ENCODE assay signal across 16 cellular contexts in the genomic region with DNA sequence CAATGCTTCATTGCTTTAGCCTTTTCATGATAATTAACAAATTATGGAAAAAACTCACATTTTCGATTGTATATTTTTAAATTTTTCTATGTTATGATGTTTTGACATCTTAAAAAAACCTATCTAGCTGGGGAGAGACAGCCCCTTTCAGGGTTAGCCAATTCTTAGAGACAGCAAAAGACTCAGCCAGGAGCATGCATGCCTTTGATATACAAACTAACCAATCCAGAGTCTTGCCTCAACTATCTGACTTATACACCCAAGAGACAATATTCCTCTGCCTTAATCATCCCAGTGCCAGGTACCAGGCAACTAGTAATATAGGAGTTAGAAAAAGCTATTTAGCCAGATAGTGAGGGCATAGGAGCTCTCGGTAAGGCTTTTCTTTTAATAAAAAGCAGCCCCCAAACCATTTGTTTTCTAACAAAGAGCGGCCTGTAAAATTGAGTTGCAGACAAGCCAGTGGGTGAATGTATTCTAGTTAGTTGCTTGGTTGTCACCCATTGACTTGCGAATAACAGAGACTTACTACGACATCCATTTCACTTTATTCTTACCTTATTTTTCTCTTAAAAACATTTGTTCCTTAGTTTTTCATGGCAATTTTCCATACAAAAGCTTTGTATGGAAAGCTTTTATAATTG.
"Had no signal": no experiment of that assay in that cellular context is flagged by ENCODE, and none has a peak within 500 bp of the region (broad histone marks: within the 10 kb centered on the region; RNA-seq: fewer than 3 reads in every experiment).

No MANE protein-coding gene starts in this region.

- H3K36me3 ChIP-seq: spleen, tibial nerve, upper lobe of right lung, vagina had no signal

- H3K9me3 Mint-ChIP-seq: naive thymus-derived CD4-positive, alpha-beta T cell; stimulated activated naive B cell treated with anti-CD40 and anti-IgM and Interleukin-4, amounts not matched to agents 10 μg/mL and 1 μg/mL and 100 μg/mL, for 72 hours; stimulated activated naive CD8-positive, alpha-beta T cell treated with anti-CD3 and anti-CD28 coated beads, Interleukin-15, amount 100 ng/mL, for 72 hours had no signal

- H3K9me3 ChIP-seq: spleen, testis, tibial nerve, upper lobe of right lung, vagina had no signal

- H3K27ac ChIP-seq: foreskin keratinocyte, spleen, testis, tibial nerve, upper lobe of right lung, vagina had no signal

- DNase-seq: dermis blood vessel endothelial cell; foreskin keratinocyte; kidney glomerular epithelial cell; naive thymus-derived CD4-positive, alpha-beta T cell; posterior cingulate gyrus; spleen; stimulated activated CD4-positive, alpha-beta T cell treated with anti-CD3 and anti-CD28 coated beads, Interleukin-15, amount 100 ng/mL, for 24 hours; stimulated activated CD4-positive, alpha-beta T cell treated with anti-CD3 and anti-CD28 coated beads, Interleukin-1b, Interleukin-23, amount 100 ng/mL, for 48 hours; stimulated activated CD4-positive, alpha-beta T cell treated with anti-CD3 and anti-CD28 coated beads, Interleukin-4, amount 100 ng/mL, for 4 hours; stimulated activated naive B cell treated with anti-CD40 and anti-IgM and Interleukin-4, amounts not matched to agents 10 μg/mL and 1 μg/mL and 100 μg/mL, for 72 hours; stimulated activated naive CD8-positive, alpha-beta T cell treated with anti-CD3 and anti-CD28 coated beads, Interleukin-15, amount 100 ng/mL, for 72 hours; testis; upper lobe of right lung had no signal

- H3K36me3 Mint-ChIP-seq: naive thymus-derived CD4-positive, alpha-beta T cell; stimulated activated naive B cell treated with anti-CD40 and anti-IgM and Interleukin-4, amounts not matched to agents 10 μg/mL and 1 μg/mL and 100 μg/mL, for 72 hours had no signal

- H3K4me3 Mint-ChIP-seq: naive thymus-derived CD4-positive, alpha-beta T cell; stimulated activated naive B cell treated with anti-CD40 and anti-IgM and Interleukin-4, amounts not matched to agents 10 μg/mL and 1 μg/mL and 100 μg/mL, for 72 hours; stimulated activated naive CD8-positive, alpha-beta T cell treated with anti-CD3 and anti-CD28 coated beads, Interleukin-15, amount 100 ng/mL, for 72 hours had no signal

- H3K4me1 Mint-ChIP-seq: naive thymus-derived CD4-positive, alpha-beta T cell; stimulated activated naive B cell treated with anti-CD40 and anti-IgM and Interleukin-4, amounts not matched to agents 10 μg/mL and 1 μg/mL and 100 μg/mL, for 72 hours; stimulated activated naive CD8-positive, alpha-beta T cell treated with anti-CD3 and anti-CD28 coated beads, Interleukin-15, amount 100 ng/mL, for 72 hours had no signal

- H3K4me1 ChIP-seq: spleen, testis, tibial nerve, upper lobe of right lung, vagina had no signal

- H3K27me3 ChIP-seq: foreskin keratinocyte, spleen, testis, tibial nerve, upper lobe of right lung, vagina had no signal

- ATAC-seq: foreskin keratinocyte; naive thymus-derived CD4-positive, alpha-beta T cell; sciatic nerve; stimulated activated naive B cell treated with anti-CD40 and anti-IgM and Interleukin-4, amounts not matched to agents 10 μg/mL and 1 μg/mL and 100 μg/mL, for 72 hours; stimulated activated naive CD8-positive, alpha-beta T cell treated with anti-CD3 and anti-CD28 coated beads, Interleukin-15, amount 100 ng/mL, for 72 hours; upper lobe of right lung had no signal

- H3K4me3 ChIP-seq: spleen, testis, tibial nerve, upper lobe of right lung, vagina had no signal

- H3K27ac Mint-ChIP-seq: naive thymus-derived CD4-positive, alpha-beta T cell; stimulated activated naive B cell treated with anti-CD40 and anti-IgM and Interleukin-4, amounts not matched to agents 10 μg/mL and 1 μg/mL and 100 μg/mL, for 72 hours; stimulated activated naive CD8-positive, alpha-beta T cell treated with anti-CD3 and anti-CD28 coated beads, Interleukin-15, amount 100 ng/mL, for 72 hours had no signal
